In the genomic region with DNA sequence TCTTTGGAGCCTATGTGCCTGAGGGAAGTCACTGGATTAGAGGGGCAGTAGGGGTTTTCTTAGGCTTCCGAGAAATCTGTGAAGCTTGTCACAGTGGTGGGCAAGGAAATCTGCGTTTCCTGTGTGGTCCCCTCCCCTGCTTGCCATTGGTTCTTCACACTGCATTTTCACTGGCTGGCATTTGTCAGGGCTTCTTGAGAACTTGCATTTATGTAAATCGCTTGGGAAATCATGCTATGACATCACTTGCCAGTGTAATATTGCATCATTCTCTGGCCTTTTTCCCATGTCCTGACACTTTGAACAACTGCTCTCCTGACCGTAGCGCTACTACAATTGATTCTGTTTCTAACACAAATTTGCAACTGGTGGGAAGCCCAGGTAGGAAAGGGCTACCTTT, we compare ENCODE assay signal across 1 cellular context.
A peak's percentile ranks its signal among the peaks of the same experiment; 100 is the strongest.
TF ChIP-seq lines count a peak whose summit lies in the region.

No MANE protein-coding gene starts in this region.

TF ChIP-seq in HepG2, 621 proteins besides CTCF, POLR2A, EP300 and RAD21:
- TF ChIP-seq HNRNPH1 (optimal IDR thresholded peaks at IDR 0.05; ENCODE audit: low read depth, low read length) (no peak), ATF7 (IDR thresholded peaks at IDR 0.05) (peak; percentile 81), ATF7 (CRISPR knock-in tag; IDR thresholded peaks at IDR 0.05) (no peak), CEBPB (IDR thresholded peaks at IDR 0.05; ENCODE audit: borderline replicate concordance, low read depth, low read length) (peak; percentile 74; the same call in 1 of the 2 replicates), ZNF256 (CRISPR knock-in tag; conservative IDR thresholded peaks at IDR 0.05) (no peak), ZBTB3 (CRISPR knock-in tag; IDR thresholded peaks at IDR 0.05; ENCODE audit: borderline replicate concordance, low read depth) (no peak), SMAD1 (CRISPR knock-in tag; IDR thresholded peaks at IDR 0.05; ENCODE audit: borderline replicate concordance, low read depth) (no peak), ZNF253 (CRISPR knock-in tag; IDR thresholded peaks at IDR 0.05; ENCODE audit: borderline replicate concordance) (no peak), ZNF335 (CRISPR knock-in tag; IDR thresholded peaks at IDR 0.05) (no peak), ZNF567 (CRISPR knock-in tag; IDR thresholded peaks at IDR 0.05; ENCODE audit: borderline replicate concordance) (no peak), CREB1 (IDR thresholded peaks at IDR 0.05) (0 out of 2 replicates have a peak, but pooled peaks have one; percentile 41), CREB1 (CRISPR knock-in tag; IDR thresholded peaks at IDR 0.05) (no peak), ZNF780A (CRISPR knock-in tag; IDR thresholded peaks at IDR 0.05) (no peak), ZNF607 (CRISPR knock-in tag; IDR thresholded peaks at IDR 0.05; ENCODE audit: borderline replicate concordance) (no peak), ZNF614 (CRISPR knock-in tag; IDR thresholded peaks at IDR 0.05; ENCODE audit: borderline replicate concordance) (no peak), ZC3H13 (CRISPR knock-in tag; IDR thresholded peaks at IDR 0.05) (no peak)
- TF ChIP-seq, protein P1, sequence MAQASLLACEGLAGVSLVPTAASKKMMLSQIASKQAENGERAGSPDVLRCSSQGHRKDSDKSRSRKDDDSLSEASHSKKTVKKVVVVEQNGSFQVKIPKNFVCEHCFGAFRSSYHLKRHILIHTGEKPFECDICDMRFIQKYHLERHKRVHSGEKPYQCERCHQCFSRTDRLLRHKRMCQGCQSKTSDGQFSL (CRISPR knock-in tag; IDR thresholded peaks at IDR 0.05): no peak
- TF ChIP-seq, protein P2, sequence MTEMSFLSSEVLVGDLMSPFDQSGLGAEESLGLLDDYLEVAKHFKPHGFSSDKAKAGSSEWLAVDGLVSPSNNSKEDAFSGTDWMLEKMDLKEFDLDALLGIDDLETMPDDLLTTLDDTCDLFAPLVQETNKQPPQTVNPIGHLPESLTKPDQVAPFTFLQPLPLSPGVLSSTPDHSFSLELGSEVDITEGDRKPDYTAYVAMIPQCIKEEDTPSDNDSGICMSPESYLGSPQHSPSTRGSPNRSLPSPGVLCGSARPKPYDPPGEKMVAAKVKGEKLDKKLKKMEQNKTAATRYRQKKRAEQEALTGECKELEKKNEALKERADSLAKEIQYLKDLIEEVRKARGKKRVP (CRISPR knock-in tag; IDR thresholded peaks at IDR 0.05): peak in 1 of 2 experiments; percentile 45; a peak in 1 of 4 replicates
